ENCODE assay signal across 9 cellular contexts in the genomic region with DNA sequence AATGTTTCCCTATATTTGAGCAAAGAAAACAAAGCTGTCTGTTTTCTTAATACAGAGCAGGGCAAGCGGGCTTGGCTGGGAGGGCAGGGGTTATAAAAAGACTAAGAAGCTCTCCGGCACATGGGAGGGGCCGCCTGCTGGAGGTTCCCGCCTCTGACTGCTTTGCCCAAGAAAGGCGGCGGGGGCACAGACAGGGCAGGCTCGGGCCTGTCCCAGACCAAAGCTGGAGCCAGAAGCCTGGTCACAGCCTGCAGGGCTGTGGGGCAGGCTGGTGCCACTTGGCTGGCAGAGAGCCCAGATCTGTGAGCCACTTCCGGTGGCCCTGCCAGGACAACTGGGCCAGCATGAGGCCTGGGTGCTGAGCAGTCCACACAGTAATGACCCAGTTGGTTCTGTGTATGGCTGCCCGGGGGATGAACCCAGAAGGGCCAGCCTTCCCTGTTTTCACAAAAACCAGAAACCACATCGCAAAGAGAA.
A peak's percentile ranks its signal among the peaks of the same experiment; 100 is the strongest.
DNase-seq lines count a peak whose midpoint lies in the region; ATAC-seq and TF ChIP-seq lines count a peak whose summit lies in the region.
"Had no signal": no experiment of that assay in that cellular context is flagged by ENCODE, and none has a peak within 500 bp of the region (broad histone marks: within the 10 kb centered on the region; RNA-seq: fewer than 3 reads in every experiment).

No MANE protein-coding gene starts in this region.

- H2BK15ac ChIP-seq in IMR-90 (ENCODE audit: low read depth, low read length): peak overlapping the region; percentile 11; the same call in 1 of the 3 replicates

- 0 out of 2 replicates have a peak overlapping the region, but pooled peaks have one; percentile 0 for H3K4me2 ChIP-seq in IMR-90 (ENCODE audit: low read depth, low read length)
- peak overlapping the region; percentile 48 for H3K4me2 ChIP-seq in PC-9

- DNase-seq in D341Med (ENCODE audit: low spot score) (peak; percentile 55), IMR-90 (peak; percentile 56), PC-9 (peak; percentile 53 to 97), left kidney (ENCODE audit: low read depth, low spot score) (peak; percentile 71)

- peak overlapping the region; percentile 56 for H2BK120ac ChIP-seq in IMR-90 (ENCODE audit: low read depth, low read length)

- peak overlapping the region; percentile 51 for H2AK9ac ChIP-seq in IMR-90 (replicated peaks; ENCODE audit: low read depth, low read length, poor library complexity)

- peak overlapping the region; percentile 32 to 79 for H4K8ac ChIP-seq in IMR-90 (ENCODE audit: low read depth in 2 of 2, low read length in 2 of 2)

- POLR2A ChIA-PET in IMR-90 (lab: Charles Lee; ENCODE audit: unreplicated experiment): interaction anchor here (0.7 kb wide), 1 partner anchor 15 kb away, joined by 3 read pairs; no protein-coding TSS in a partner anchor
- POLR2A ChIA-PET in PC-9 (lab: Charles Lee; ENCODE audit: unreplicated experiment): interaction anchor here (0.6 kb wide), 3 partner anchors 136 to 351 kb away, joined by 3 to 4 read pairs (median 3); no protein-coding TSS in a partner anchor

- H3K27me3 ChIP-seq in IMR-90 (ENCODE audit: control insufficient read depth, insufficient read depth, low read length) (no peaks in the 10 kb centered on the region; the same call in 1 of the 2 replicates), PC-9 (ENCODE audit: insufficient read depth, low read depth) (no peaks in the 10 kb centered on the region)

- H4K20me1 ChIP-seq in IMR-90 (ENCODE audit: insufficient read depth, low read length) (no peaks in the 10 kb centered on the region), PC-9 (ENCODE audit: insufficient read depth) (no peaks in the 10 kb centered on the region)

- H3K4me1 ChIP-seq in IMR-90 (ENCODE audit: control insufficient read depth, insufficient read depth, low read length): peaks cover 18% of the 10 kb centered on the region
- H3K4me1 ChIP-seq in PC-9 (replicated peaks; ENCODE audit: insufficient read depth): peaks cover 20% of the 10 kb centered on the region

- dilution Hi-C loops in IMR-90 (cut with HindIII; ENCODE audit: low sequenced_read_pairs, unreplicated experiment): no loop called here

- peaks cover 31% of the 10 kb centered on the region for H3K4me1 Mint-ChIP-seq in stimulated activated naive CD8-positive, alpha-beta T cell treated with anti-CD3 and anti-CD28 coated beads, Interleukin-15, Interleukin-2, amounts not matched to agents 100 ng/mL and 50 ng/mL, for 24 hours (ENCODE audit: low read depth)

- peak overlapping the region; percentile 69 for H2BK20ac ChIP-seq in IMR-90 (ENCODE audit: low read depth, low read length)

- H3K4ac ChIP-seq in IMR-90 (ENCODE audit: low read depth, low read length): peak overlapping the region; percentile 84

- H3K9me3 Mint-ChIP-seq in stimulated activated naive CD8-positive, alpha-beta T cell treated with anti-CD3 and anti-CD28 coated beads, Interleukin-15, Interleukin-2, amounts not matched to agents 100 ng/mL and 50 ng/mL, for 24 hours: no peaks in the 10 kb centered on the region
- H3K9me3 Mint-ChIP-seq: T-helper 1 cell treated with Interleukin-12 subunit alpha and Interleukin-12 subunit beta and Interleukin-4 antibody, amounts not matched to agents 30 μg/mL and 1 μg/mL, for 36 hours had no signal

- H3K14ac ChIP-seq in IMR-90 (replicated peaks; ENCODE audit: low read depth, low read length): peak overlapping the region; percentile 71; the same call in 1 of the 2 replicates

- no TSS peak for BruUV-seq in IMR-90 (replicated peaks; lab: Mats Ljungman, UMichigan)
- BruUV-seq in PC-9 (replicated peaks; lab: Mats Ljungman, UMichigan): no TSS peak

- H3K4me3 ChIP-seq in IMR-90 (ENCODE audit: insufficient read depth, low read depth, low read length) (no peak overlapping the region), PC-9 (no peak overlapping the region)

- H3K36me3 ChIP-seq in IMR-90 (ENCODE audit: control insufficient read depth, insufficient read depth, low read length) (no peaks in the 10 kb centered on the region), PC-9 (ENCODE audit: low read depth) (no peaks in the 10 kb centered on the region)

- no peak for TF ChIP-seq POLR2A in IMR-90 (IDR thresholded peaks at IDR 0.05; ENCODE audit: low read depth, low read length)

- no peaks in the 10 kb centered on the region for H3K27me3 Mint-ChIP-seq in stimulated activated naive CD8-positive, alpha-beta T cell treated with anti-CD3 and anti-CD28 coated beads, Interleukin-15, Interleukin-2, amounts not matched to agents 100 ng/mL and 50 ng/mL, for 24 hours

- peak; percentile 89 for ATAC-seq in IMR-90 (ENCODE audit: low read depth)
- ATAC-seq in HG02759 (IDR thresholded peaks at IDR 0.05; ENCODE audit: unreplicated experiment): no peak
- no peak for ATAC-seq in HG02763 (IDR thresholded peaks at IDR 0.05; ENCODE audit: unreplicated experiment)

- no peak overlapping the region for H3K4me3 Mint-ChIP-seq in stimulated activated naive CD8-positive, alpha-beta T cell treated with anti-CD3 and anti-CD28 coated beads, Interleukin-15, Interleukin-2, amounts not matched to agents 100 ng/mL and 50 ng/mL, for 24 hours
- H3K4me3 Mint-ChIP-seq: T-helper 1 cell treated with Interleukin-12 subunit alpha and Interleukin-12 subunit beta and Interleukin-4 antibody, amounts not matched to agents 30 μg/mL and 1 μg/mL, for 36 hours had no signal

- no peak overlapping the region for H2AK5ac ChIP-seq in IMR-90 (ENCODE audit: low read depth, low read length)

- H3F3A ChIP-seq in PC-9 (ENCODE audit: insufficient read depth, low read depth): peaks cover 18% of the 10 kb centered on the region

- peaks cover 14% of the 10 kb centered on the region for H3K9me1 ChIP-seq in IMR-90 (ENCODE audit: insufficient read depth, low read length)

- no peaks in the 10 kb centered on the region for H3K36me3 Mint-ChIP-seq in stimulated activated naive CD8-positive, alpha-beta T cell treated with anti-CD3 and anti-CD28 coated beads, Interleukin-15, Interleukin-2, amounts not matched to agents 100 ng/mL and 50 ng/mL, for 24 hours (ENCODE audit: low read depth)

- H4K91ac ChIP-seq in IMR-90 (ENCODE audit: insufficient read depth, low read depth, low read length): peak overlapping the region; percentile 76

- H3K18ac ChIP-seq in IMR-90 (ENCODE audit: low read depth, low read length): peak overlapping the region; percentile 68

- H4K5ac ChIP-seq in IMR-90 (ENCODE audit: low read depth, low read length): peak overlapping the region; percentile 67

- H3K79me2 ChIP-seq in PC-9 (ENCODE audit: low read depth): no peaks in the 10 kb centered on the region

- H3K79me1 ChIP-seq in IMR-90 (ENCODE audit: low read depth in 1 of 2, low read length in 2 of 2): peaks cover 0 to 3% of the 10 kb centered on the region in 2 experiments; a peak in 1 of 4 replicates

- H2AFZ ChIP-seq in IMR-90 (replicated peaks; ENCODE audit: low read length, poor library complexity): peak overlapping the region; percentile 89
- no peak overlapping the region; the same call in 1 of the 2 replicates for H2AFZ ChIP-seq in PC-9

- TF ChIP-seq CTCF in IMR-90 (conservative IDR thresholded peaks at IDR 0.05; ENCODE audit: low read depth, low read length) (0 out of 2 replicates have a peak, but pooled peaks have one; percentile 5), PC-9 (conservative IDR thresholded peaks at IDR 0.05) (no peak)

- CTCF ChIA-PET in IMR-90 (lab: Yijun Ruan, JAX) (no interaction called here), PC-9 (lab: Charles Lee) (interaction anchor here (3.2 kb wide), 1 partner anchor 35 kb away, joined by 12 read pairs; no protein-coding TSS in a partner anchor)

- no peaks in the 10 kb centered on the region for H3K9me2 ChIP-seq in PC-9 (ENCODE audit: insufficient read depth)

- no peak overlapping the region for H3K56ac ChIP-seq in IMR-90 (ENCODE audit: extremely low read depth, insufficient read depth, low read length)

- no peak overlapping the region; the same call in 1 of the 2 replicates for H3K23ac ChIP-seq in IMR-90 (ENCODE audit: low read depth, low read length)

- peak overlapping the region; percentile 47 for H3K27ac Mint-ChIP-seq in stimulated activated naive CD8-positive, alpha-beta T cell treated with anti-CD3 and anti-CD28 coated beads, Interleukin-15, Interleukin-2, amounts not matched to agents 100 ng/mL and 50 ng/mL, for 24 hours
- H3K27ac Mint-ChIP-seq: T-helper 1 cell treated with Interleukin-12 subunit alpha and Interleukin-12 subunit beta and Interleukin-4 antibody, amounts not matched to agents 30 μg/mL and 1 μg/mL, for 36 hours had no signal

- 12% methylated on average over 5 of the region's 10 CpGs; no CpG with 5 or more reads in 1 of the 2 experiments for WGBS in IMR-90 (ENCODE audit: extremely low coverage in 2 of 2, insufficient read length in 1 of 2), 2 experiments

- H3K9me3 ChIP-seq in IMR-90 (ENCODE audit: control insufficient read depth, insufficient read depth, low read length) (no peaks in the 10 kb centered on the region), PC-9 (ENCODE audit: insufficient read depth, low read depth) (no peaks in the 10 kb centered on the region)

- in situ Hi-C loops in IMR-90 (cut with MboI; ENCODE audit: low sequenced_read_pairs): no loop called here

- intact Hi-C loops in IMR-90 (cut with micrococcal nuclease) (no loop called here), PC-9 (cut with micrococcal nuclease; ENCODE audit: unreplicated experiment) (loop anchor here (1.0 to 10.0 kb wide), 5 partner anchors 35 to 505 kb away; partner anchors contain the start of gene LITAF)

- H3K27ac ChIP-seq in IMR-90 (ENCODE audit: insufficient read depth, low read length) (peak overlapping the region; percentile 88), PC-9 (peak overlapping the region; percentile 50), cingulate gyrus (ENCODE audit: low read depth, low read length) (peak overlapping the region; percentile 70)

- no peak for TF ChIP-seq RAD21 in IMR-90 (IDR thresholded peaks at IDR 0.05; ENCODE audit: low read length)

- peak overlapping the region; percentile 79 for H2BK5ac ChIP-seq in IMR-90 (ENCODE audit: low read depth, low read length, poor library complexity, severe bottlenecking)

- peak overlapping the region; percentile 45 for H3K9ac ChIP-seq in IMR-90 (ENCODE audit: low read depth, low read length)

TF ChIP-seq in IMR-90, 13 proteins besides CTCF, POLR2A, EP300 and RAD21 (continues in another document):
- 0 out of 2 replicates have a peak, but pooled peaks have one; percentile 15 for TF ChIP-seq MAZ (IDR thresholded peaks at IDR 0.05; ENCODE audit: borderline replicate concordance, low read depth, low read length)
- no peak for TF ChIP-seq NFE2L2 (IDR thresholded peaks at IDR 0.05; ENCODE audit: low read depth, low read length)
- no peak for TF ChIP-seq CHD1 (IDR thresholded peaks at IDR 0.05; ENCODE audit: low read depth, low read length)
- TF ChIP-seq MAFK (IDR thresholded peaks at IDR 0.05; ENCODE audit: low read depth, low read length): no peak
